Comparison of ENCODE assay signal across 10 cellular contexts in genomic region chr17:59425085-59425901, GRCh38.
DNase-seq lines count a peak whose midpoint lies in the region; ATAC-seq, FAIRE-seq and TF ChIP-seq lines count a peak whose summit lies in the region.
"Had no signal": no experiment of that assay in that cellular context is flagged by ENCODE, and none has a peak within 500 bp of the region (broad histone marks: within the 10 kb centered on the region; RNA-seq: fewer than 3 reads in every experiment).

No MANE protein-coding gene starts in this region.

- H3K36me3 ChIP-seq in astrocyte (ENCODE audit: insufficient read depth, low read length), result no peaks in the 10 kb centered on the region
- no peaks in the 10 kb centered on the region for H3K36me3 ChIP-seq in psoas muscle (ENCODE audit: insufficient read depth in 1 of 2, low read depth in 1 of 2)
- H3K36me3 ChIP-seq: neutrophil had no signal

- 11% methylated on average over 16 of the region's 16 CpGs for WGBS in right cardiac atrium
- WGBS in psoas muscle, 3 donors, result 5 to 10% (median 9%) methylated on average over 16 of the region's 16 CpGs
- WGBS in H9 (ENCODE audit: extremely low coverage, insufficient read length, low lambda C conversion rate), result no CpG with 5 or more reads among the region's 16 CpGs

- no peak overlapping the region for H3K14ac ChIP-seq in H9 (ENCODE audit: insufficient read depth, low read length)

- no peak overlapping the region for H2BK15ac ChIP-seq in H9 (ENCODE audit: low read depth, low read length)

- H3K4me1 Mint-ChIP-seq in astrocyte (ENCODE audit: low read depth, unreplicated experiment) (peaks cover 53% of the 10 kb centered on the region), H9 (peaks cover 15 to 20% of the 10 kb centered on the region in 2 experiments; a peak in 3 of 4 replicates)

- H3K56ac ChIP-seq in H9 (ENCODE audit: insufficient read length, low read depth, low read length), result no peak overlapping the region

- DNase-seq in EH (ENCODE audit: low read depth) (peak; percentile 87), astrocyte (ENCODE audit: low read depth) (no peak), right cardiac atrium (peak; percentile 56 to 76 (median 75)), psoas muscle (peak; percentile 44 to 70), NCI-H1105 (lab: John Stamatoyannopoulos, UW) (no peak), H9 (no peak)
- DNase-seq: NCI-H524 had no signal

- H3K9me3 ChIP-seq in astrocyte (ENCODE audit: insufficient read depth, low read depth, low read length) (peaks cover 4% of the 10 kb centered on the region), right cardiac atrium (ENCODE audit: control insufficient read depth, low read length) (no peaks in the 10 kb centered on the region), psoas muscle (no peaks in the 10 kb centered on the region), H9 (ENCODE audit: control insufficient read depth, low read depth, low read length) (no peaks in the 10 kb centered on the region)
- H3K9me3 ChIP-seq: neutrophil had no signal

- H4K8ac ChIP-seq in H9 (replicated peaks; ENCODE audit: insufficient read length, low read depth, low read length), result no peak overlapping the region

- H3T11ph ChIP-seq in H9 (ENCODE audit: low read length), result no peak overlapping the region

- FAIRE-seq in astrocyte (lab: Jason Lieb, UNC), result no peak

- no peaks in the 10 kb centered on the region for H4K20me1 ChIP-seq in astrocyte (ENCODE audit: insufficient read depth, low read length)
- H4K20me1 ChIP-seq in H9 (ENCODE audit: control insufficient read depth, insufficient read depth, insufficient read length), result no peaks in the 10 kb centered on the region

- no peak overlapping the region for H3K18ac ChIP-seq in H9 (ENCODE audit: insufficient read length, low read depth, low read length)

- H3K9me3 Mint-ChIP-seq in astrocyte (ENCODE audit: unreplicated experiment) (peaks cover 15% of the 10 kb centered on the region), H9 (no peaks in the 10 kb centered on the region)

- H2BK5ac ChIP-seq in H9 (ENCODE audit: insufficient read length, low read length), result no peak overlapping the region

- no peaks in the 10 kb centered on the region for H3K79me1 ChIP-seq in H9 (ENCODE audit: insufficient read depth, low read depth, low read length, poor library complexity, severe bottlenecking)

- H4K5ac ChIP-seq in H9 (ENCODE audit: insufficient read length, low read depth, low read length), result no peak overlapping the region

- H3K4me3 ChIP-seq in astrocyte (ENCODE audit: insufficient read depth, low read depth, low read length) (no peak overlapping the region), right cardiac atrium (ENCODE audit: low read length) (no peak overlapping the region), psoas muscle (peak overlapping the region; percentile 56)

- H3K9ac ChIP-seq in astrocyte (ENCODE audit: low read length) (peak overlapping the region; percentile 46), H9 (ENCODE audit: extremely low read depth, insufficient read length, low read length) (no peak overlapping the region)

- peak; percentile 54 to 68 for ATAC-seq in right cardiac atrium
- ATAC-seq in psoas muscle, result peak; percentile 4 to 62 (median 36)
- ATAC-seq in HG03378 (IDR thresholded peaks at IDR 0.05; ENCODE audit: unreplicated experiment), result no peak
- ATAC-seq in HG03571 (IDR thresholded peaks at IDR 0.05; ENCODE audit: unreplicated experiment), result no peak

- H3K4me2 ChIP-seq in astrocyte (ENCODE audit: low read length) (peak overlapping the region; percentile 23), H9 (ENCODE audit: insufficient read depth, insufficient read length, low read length) (no peak overlapping the region)

- H2AFZ ChIP-seq in astrocyte (ENCODE audit: low read depth, low read length), result peak overlapping the region; percentile 30
- no peak overlapping the region for H2AFZ ChIP-seq in H9 (ENCODE audit: low read length)

- no peaks in the 10 kb centered on the region for H3K23me2 ChIP-seq in H9 (ENCODE audit: insufficient read length, low read depth, low read length, poor library complexity, severe bottlenecking)

- H3K23ac ChIP-seq in H9 (ENCODE audit: insufficient read length, low read depth, low read length), result no peak overlapping the region

- peak overlapping the region; percentile 19 for H3K27ac ChIP-seq in astrocyte (ENCODE audit: low read depth, low read length)
- peak overlapping the region; percentile 98 for H3K27ac ChIP-seq in right cardiac atrium (ENCODE audit: low read length)
- peak overlapping the region; percentile 96 for H3K27ac ChIP-seq in psoas muscle
- H3K27ac ChIP-seq in H9 (ENCODE audit: insufficient read length, low read depth, low read length), result no peak overlapping the region
- H3K27ac ChIP-seq: neutrophil had no signal

- H3K27me3 ChIP-seq in astrocyte (ENCODE audit: insufficient read depth, low read length) (no peaks in the 10 kb centered on the region), right cardiac atrium (ENCODE audit: control insufficient read depth, insufficient read depth) (no peaks in the 10 kb centered on the region), psoas muscle (ENCODE audit: insufficient read depth in 3 of 3, low read length in 2 of 3) (no peaks in the 10 kb centered on the region), H9 (ENCODE audit: insufficient read depth, low read length) (no peaks in the 10 kb centered on the region)
- H3K27me3 ChIP-seq: neutrophil had no signal

- H2BK12ac ChIP-seq in H9 (ENCODE audit: insufficient read length, low read depth, low read length), result no peak overlapping the region

- no peak overlapping the region for H3K4ac ChIP-seq in H9 (ENCODE audit: low read depth, low read length)

- H2BK120ac ChIP-seq in H9 (ENCODE audit: low read depth, low read length, poor library complexity, severe bottlenecking), result no peak overlapping the region

- H2AK5ac ChIP-seq in H9 (ENCODE audit: insufficient read length, low read length), result no peak overlapping the region

- H3K36me3 Mint-ChIP-seq in astrocyte (ENCODE audit: low read depth, unreplicated experiment), result peaks cover 5% of the 10 kb centered on the region
- no peaks in the 10 kb centered on the region for H3K36me3 Mint-ChIP-seq in H9 (ENCODE audit: insufficient read depth in 1 of 3, low read depth in 3 of 3)

- no peak overlapping the region for H2BK20ac ChIP-seq in H9 (ENCODE audit: low read depth, low read length, poor library complexity, severe bottlenecking)

- TF ChIP-seq CTCF in astrocyte (IDR thresholded peaks at IDR 0.05; ENCODE audit: insufficient read depth, low read depth, low read length) (no peak), psoas muscle (IDR thresholded peaks at IDR 0.05) (no peak), H9 (conservative IDR thresholded peaks at IDR 0.05) (no peak)

- peaks cover 31% of the 10 kb centered on the region for H3K4me1 ChIP-seq in astrocyte (ENCODE audit: insufficient read depth, low read length)
- H3K4me1 ChIP-seq in right cardiac atrium (ENCODE audit: control insufficient read depth, insufficient read depth, low read length), result peaks cover 23% of the 10 kb centered on the region
- peaks cover 81% of the 10 kb centered on the region for H3K4me1 ChIP-seq in psoas muscle
- no peaks in the 10 kb centered on the region; the same call in 1 of the 2 replicates for H3K4me1 ChIP-seq in H9 (ENCODE audit: insufficient read depth, low read length)

- no peak overlapping the region for H4K91ac ChIP-seq in H9 (ENCODE audit: insufficient read length, low read depth, low read length)

- no peaks in the 10 kb centered on the region for H3K27me3 Mint-ChIP-seq in astrocyte (ENCODE audit: low read depth, unreplicated experiment)
- no peaks in the 10 kb centered on the region for H3K27me3 Mint-ChIP-seq in H9 (ENCODE audit: low read depth)

- H3K79me2 ChIP-seq in astrocyte (ENCODE audit: insufficient read depth, low read length), result no peaks in the 10 kb centered on the region
- no peaks in the 10 kb centered on the region for H3K79me2 ChIP-seq in H9 (ENCODE audit: insufficient read depth, low read length)

- H3K27ac Mint-ChIP-seq in astrocyte (ENCODE audit: unreplicated experiment) (peak overlapping the region; percentile 99), H9 (peak overlapping the region in 1 of 3 experiments; percentile 44; a peak in 1 of 7 replicates)

- intact Hi-C loops in right cardiac atrium (cut with DNase I), result loop anchor here in 1 of 4 donors (5.0 to 10.0 kb wide), 2 partner anchors 58 to 90 kb away; partner anchors contain the start of gene YPEL2
- intact Hi-C loops in psoas muscle (cut with DNase I), result loop anchor here in 1 of 2 donors (5.0 kb wide), 1 partner anchor 53 kb away; no protein-coding TSS in a partner anchor

- H3K4me3 Mint-ChIP-seq in astrocyte (ENCODE audit: unreplicated experiment) (no peak overlapping the region), H9 (no peak overlapping the region)

Comparison
In these comparisons a context has a peak if more than half of its experiments do, and no peak if none do; other contexts are left out.
1. DNase-seq: peak in EH (single experiment), right cardiac atrium (3 of 3) and psoas muscle (2 of 2); none in astrocyte (single experiment), NCI-H1105 (single experiment) and H9 (single experiment).
2. ATAC-seq: peak in right cardiac atrium (2 of 2) and psoas muscle (4 of 4); none in HG03378 (single experiment) and HG03571 (single experiment).